20 cellular contexts compared by ENCODE assay signal in genomic region chr1:116488052-116488451, GRCh38.
A peak's percentile ranks its signal among the peaks of the same experiment; 100 is the strongest.
DNase-seq lines count a peak whose midpoint lies in the region; ATAC-seq and TF ChIP-seq lines count a peak whose summit lies in the region.
"Had no signal": no experiment of that assay in that cellular context is flagged by ENCODE, and none has a peak within 500 bp of the region (broad histone marks: within the 10 kb centered on the region; RNA-seq: fewer than 3 reads in every experiment).

No MANE protein-coding gene starts in this region.

- peak overlapping the region; percentile 75; the same call in 1 of the 2 replicates for H3K27ac ChIP-seq in HCT116 (ENCODE audit: low read depth, low read length)
- H3K27ac ChIP-seq in epithelial cell of prostate, result peak overlapping the region; percentile 41
- no peak overlapping the region for H3K27ac ChIP-seq in neural progenitor cell
- no peak overlapping the region for H3K27ac ChIP-seq in hepatocyte
- H3K27ac ChIP-seq in left lung, result no peak overlapping the region

- no peaks in the 10 kb centered on the region for H3K9me3 ChIP-seq in HCT116 (ENCODE audit: control insufficient read depth in 1 of 2, insufficient read depth in 1 of 2, low read depth in 1 of 2, low read length in 2 of 2)
- H3K9me3 ChIP-seq in neural progenitor cell (ENCODE audit: low read depth), result no peaks in the 10 kb centered on the region
- no peaks in the 10 kb centered on the region for H3K9me3 ChIP-seq in hepatocyte (ENCODE audit: low read depth)
- no peaks in the 10 kb centered on the region for H3K9me3 ChIP-seq in left lung

- no peaks in the 10 kb centered on the region for H3F3A ChIP-seq in neural progenitor cell (ENCODE audit: low read depth)

- no peak for TF ChIP-seq RAD21 in HCT116 (IDR thresholded peaks at IDR 0.05; ENCODE audit: low read depth)

- POLR2A ChIA-PET in HCT116 (lab: Charles Lee), result interaction anchor here (1.2 to 1.5 kb wide), 2 partner anchors 112 to 349 kb away, joined by 3 to 7 read pairs; no protein-coding TSS in a partner anchor

- H3K36me3 ChIP-seq in HCT116 (ENCODE audit: control insufficient read depth in 1 of 2, insufficient read depth in 2 of 2, low read length in 2 of 2) (no peaks in the 10 kb centered on the region), neural progenitor cell (no peaks in the 10 kb centered on the region), hepatocyte (replicated peaks; ENCODE audit: insufficient read depth, low read depth) (no peaks in the 10 kb centered on the region), left lung (no peaks in the 10 kb centered on the region)

- H3K4me2 ChIP-seq in HCT116 (ENCODE audit: low read length) (no peak overlapping the region; the same call in 1 of the 2 replicates), neural progenitor cell (peak overlapping the region; percentile 27), hepatocyte (no peak overlapping the region)

- peaks cover 21% of the 10 kb centered on the region for H3K4me1 Mint-ChIP-seq in neural progenitor cell
- peaks cover 3% of the 10 kb centered on the region for H3K4me1 Mint-ChIP-seq in activated naive CD4-positive, alpha-beta T cell treated with anti-CD3 and anti-CD28 coated beads, Interleukin-2, amount 10 ng/mL, durations not matched to agents 7 days and 5 days

- H3K27me3 ChIP-seq in HCT116 (ENCODE audit: insufficient read depth, low read length) (no peaks in the 10 kb centered on the region), neural progenitor cell (no peaks in the 10 kb centered on the region), hepatocyte (no peaks in the 10 kb centered on the region), left lung (no peaks in the 10 kb centered on the region)

- no peaks in the 10 kb centered on the region for H3K9me3 Mint-ChIP-seq in neural progenitor cell
- no peaks in the 10 kb centered on the region for H3K9me3 Mint-ChIP-seq in activated naive CD4-positive, alpha-beta T cell treated with anti-CD3 and anti-CD28 coated beads, Interleukin-2, amount 10 ng/mL, durations not matched to agents 7 days and 5 days
- H3K9me3 Mint-ChIP-seq: activated CD4-positive, alpha-beta memory T cell treated with anti-CD3 and anti-CD28 coated beads for 36 hours; activated T-helper 2 cell treated with anti-CD3 and anti-CD28 coated beads, Interferon-gamma antibody, Interleukin-2, Interleukin-4, amounts not matched to agents 10 μg/mL and 5 μg/mL and 100 μg/mL, durations not matched to agents 14 hours and 24 hours and 36 hours; stimulated activated memory B cell treated with anti-CD40 and anti-IgM and Interleukin-4, amounts not matched to agents 10 μg/mL and 1 μg/mL and 100 μg/mL, for 72 hours had no signal

- H3K27me3 Mint-ChIP-seq in neural progenitor cell (ENCODE audit: insufficient read depth, low read depth), result peaks cover 6% of the 10 kb centered on the region
- peaks cover 12% of the 10 kb centered on the region for H3K27me3 Mint-ChIP-seq in activated naive CD4-positive, alpha-beta T cell treated with anti-CD3 and anti-CD28 coated beads, Interleukin-2, amount 10 ng/mL, durations not matched to agents 7 days and 5 days
- H3K27me3 Mint-ChIP-seq: activated CD4-positive, alpha-beta memory T cell treated with anti-CD3 and anti-CD28 coated beads for 36 hours; activated naive CD8-positive, alpha-beta T cell; stimulated activated memory B cell treated with anti-CD40 and anti-IgM and Interleukin-4, amounts not matched to agents 10 μg/mL and 1 μg/mL and 100 μg/mL, for 72 hours had no signal

- 70% methylated on average over 4 of the region's 4 CpGs for WGBS in hepatocyte (ENCODE audit: low lambda C conversion rate, missing lambda C conversion rate)

- no peaks in the 10 kb centered on the region for H3K79me2 ChIP-seq in HCT116 (ENCODE audit: insufficient read depth, low read length)
- H3K79me2 ChIP-seq in neural progenitor cell (ENCODE audit: low read depth), result no peaks in the 10 kb centered on the region
- H3K79me2 ChIP-seq in hepatocyte, result peaks cover 6% of the 10 kb centered on the region

- CTCF ChIA-PET in HCT116 (lab: Charles Lee), result interaction anchor here (1.5 to 7.9 kb wide), 2 partner anchors 11 to 348 kb away, joined by 5 to 288 read pairs; no protein-coding TSS in a partner anchor
- CTCF ChIA-PET in activated naive CD4-positive, alpha-beta T cell treated with anti-CD3 and anti-CD28 coated beads, Interleukin-2, amount 10 ng/mL, durations not matched to agents 7 days and 5 days (lab: Charles Lee), result interaction anchor here (1.2 to 25.5 kb wide), 6 partner anchors 11 to 358 kb away, joined by 3 to 506 read pairs (median 44); no protein-coding TSS in a partner anchor

- no peaks in the 10 kb centered on the region for H3K36me3 Mint-ChIP-seq in neural progenitor cell
- no peaks in the 10 kb centered on the region for H3K36me3 Mint-ChIP-seq in activated naive CD4-positive, alpha-beta T cell treated with anti-CD3 and anti-CD28 coated beads, Interleukin-2, amount 10 ng/mL, durations not matched to agents 7 days and 5 days
- H3K36me3 Mint-ChIP-seq: activated CD4-positive, alpha-beta memory T cell treated with anti-CD3 and anti-CD28 coated beads for 36 hours; activated naive CD8-positive, alpha-beta T cell had no signal

- H4K20me1 ChIP-seq in HCT116 (ENCODE audit: insufficient read depth), result no peaks in the 10 kb centered on the region
- H4K20me1 ChIP-seq in neural progenitor cell (ENCODE audit: low read depth), result no peaks in the 10 kb centered on the region
- no peaks in the 10 kb centered on the region for H4K20me1 ChIP-seq in hepatocyte (ENCODE audit: insufficient read depth, poor library complexity, severe bottlenecking)

- intact Hi-C loops in HCT116 (cut with micrococcal nuclease), result loop anchor here (5.0 kb wide), 1 partner anchor 111 kb away; no protein-coding TSS in a partner anchor
- intact Hi-C loops in left lung (cut with DNase I), result loop anchor here in 1 of 2 donors (5.0 kb wide), 2 partner anchors 126 to 336 kb away; no protein-coding TSS in a partner anchor

- H3K4me3 Mint-ChIP-seq in neural progenitor cell, result no peak overlapping the region
- H3K4me3 Mint-ChIP-seq in activated naive CD4-positive, alpha-beta T cell treated with anti-CD3 and anti-CD28 coated beads, Interleukin-2, amount 10 ng/mL, durations not matched to agents 7 days and 5 days, result no peak overlapping the region
- H3K4me3 Mint-ChIP-seq: activated CD4-positive, alpha-beta memory T cell treated with anti-CD3 and anti-CD28 coated beads for 36 hours; activated naive CD8-positive, alpha-beta T cell; CD14-positive monocyte; stimulated activated memory B cell treated with anti-CD40 and anti-IgM and Interleukin-4, amounts not matched to agents 10 μg/mL and 1 μg/mL and 100 μg/mL, for 72 hours had no signal

- H3K4me1 ChIP-seq in HCT116 (ENCODE audit: control insufficient read depth in 1 of 2, insufficient read depth in 2 of 2, low read length in 2 of 2) (peaks cover 40 to 65% of the 10 kb centered on the region in 2 experiments), neural progenitor cell (peaks cover 8% of the 10 kb centered on the region), hepatocyte (ENCODE audit: insufficient read depth) (peaks cover 44% of the 10 kb centered on the region), left lung (peaks cover 7 to 17% of the 10 kb centered on the region in 2 donors)

- no peak for DNase-seq in HCT116 (ENCODE audit: low read depth, low spot score)
- peak; percentile 89 for DNase-seq in RPMI7951 (ENCODE audit: low read depth)
- DNase-seq in epithelial cell of prostate (ENCODE audit: low read depth, low spot score), result no peak
- no peak for DNase-seq in neural progenitor cell (ENCODE audit: low spot score)
- no peak for DNase-seq in hepatocyte (ENCODE audit: low spot score)
- no peak for DNase-seq in left lung
- no peak for DNase-seq in activated naive CD4-positive, alpha-beta T cell treated with anti-CD3 and anti-CD28 coated beads, Interleukin-2, amount 10 ng/mL, durations not matched to agents 7 days and 5 days
- no peak for DNase-seq in GM10266 (ENCODE audit: extremely low spot score)
- DNase-seq: activated CD4-positive, alpha-beta memory T cell treated with anti-CD3 and anti-CD28 coated beads for 36 hours; activated CD8-positive, alpha-beta memory T cell treated with anti-CD3 and anti-CD28 coated beads, Interleukin-2, amount 50 U/mL, for 48 hours; HCEC 1CT; hypothalamus; NCI-H1105; NCI-H1930; Right ventricle myocardium superior; stimulated activated CD4-positive, alpha-beta T cell treated with anti-CD3 and anti-CD28 coated beads, Interleukin-4, amount 100 ng/mL, for 1 hour had no signal

- TF ChIP-seq POLR2A in HCT116 (IDR thresholded peaks at IDR 0.05; ENCODE audit: borderline replicate concordance, extremely low read depth, insufficient read depth, insufficient read length), result no peak

- H3K27ac Mint-ChIP-seq in neural progenitor cell, result no peak overlapping the region
- no peak overlapping the region for H3K27ac Mint-ChIP-seq in activated naive CD4-positive, alpha-beta T cell treated with anti-CD3 and anti-CD28 coated beads, Interleukin-2, amount 10 ng/mL, durations not matched to agents 7 days and 5 days
- H3K27ac Mint-ChIP-seq: activated CD4-positive, alpha-beta memory T cell treated with anti-CD3 and anti-CD28 coated beads for 36 hours; activated naive CD8-positive, alpha-beta T cell; activated T-helper 2 cell treated with anti-CD3 and anti-CD28 coated beads, Interferon-gamma antibody, Interleukin-2, Interleukin-4, amounts not matched to agents 10 μg/mL and 5 μg/mL and 100 μg/mL, durations not matched to agents 14 hours and 24 hours and 36 hours; stimulated activated memory B cell treated with anti-CD40 and anti-IgM and Interleukin-4, amounts not matched to agents 10 μg/mL and 1 μg/mL and 100 μg/mL, for 72 hours had no signal

- H3K9me2 ChIP-seq in HCT116 (ENCODE audit: insufficient read depth), result no peaks in the 10 kb centered on the region
- no peaks in the 10 kb centered on the region for H3K9me2 ChIP-seq in hepatocyte (replicated peaks; ENCODE audit: insufficient read depth)

- no peak for ATAC-seq in HCT116
- ATAC-seq in left lung, result no peak
- ATAC-seq: stimulated activated memory B cell treated with anti-CD40 and anti-IgM and Interleukin-4, amounts not matched to agents 10 μg/mL and 1 μg/mL and 100 μg/mL, for 72 hours had no signal

- H3K4me3 ChIP-seq in HCT116 (replicated peaks in 1 of 2; ENCODE audit: low read depth in 1 of 2, low read length in 2 of 2), result no peak overlapping the region
- no peak overlapping the region for H3K4me3 ChIP-seq in neural progenitor cell
- no peak overlapping the region for H3K4me3 ChIP-seq in hepatocyte
- no peak overlapping the region for H3K4me3 ChIP-seq in left lung

- BruUV-seq in HCT116 (replicated peaks; lab: Mats Ljungman, UMichigan), result no TSS peak

- TF ChIP-seq CTCF in HCT116 (IDR thresholded peaks at IDR 0.05 in 2 of 3, conservative IDR thresholded peaks at IDR 0.05 in 1 of 3; ENCODE audit: borderline replicate concordance in 1 of 3, insufficient read depth in 1 of 3, low read depth in 2 of 3, low read length in 2 of 3) (no peak), neural progenitor cell (IDR thresholded peaks at IDR 0.05) (no peak), hepatocyte (IDR thresholded peaks at IDR 0.05; ENCODE audit: poor library complexity) (no peak), left lung (IDR thresholded peaks at IDR 0.05) (no peak), GM10266 (IDR thresholded peaks at IDR 0.05; ENCODE audit: control insufficient read depth, insufficient read depth, low read depth, missing control alignments) (no peak)

- no peak overlapping the region for H3K9ac ChIP-seq in HCT116 (ENCODE audit: low read length)
- H3K9ac ChIP-seq in neural progenitor cell, result no peak overlapping the region

- no peak overlapping the region for H2AFZ ChIP-seq in HCT116 (ENCODE audit: low read depth, low read length, poor library complexity, severe bottlenecking)
- H2AFZ ChIP-seq in neural progenitor cell (replicated peaks), result no peak overlapping the region
- no peak overlapping the region for H2AFZ ChIP-seq in hepatocyte

- RAD21 ChIA-PET in HCT116 (lab: Charles Lee; ENCODE audit: low non-redundant PET in 1 of 2, low total read pairs in 2 of 2, uncharacterized antibody in 2 of 2, unreplicated experiment in 2 of 2), result interaction anchor here in 1 of 2 experiments (0.5 kb wide), 1 partner anchor 342 kb away, joined by 3 read pairs; no protein-coding TSS in a partner anchor

Comparison
In these comparisons a context has a peak if more than half of its experiments do, and no peak if none do; other contexts are left out.
1. H3K27ac ChIP-seq: peak in HCT116 (single experiment) and epithelial cell of prostate (single experiment); none in neural progenitor cell (single experiment), hepatocyte (single experiment) and left lung (0 of 2).